ENCODE assay signal across 19 cellular contexts in the genomic region with DNA sequence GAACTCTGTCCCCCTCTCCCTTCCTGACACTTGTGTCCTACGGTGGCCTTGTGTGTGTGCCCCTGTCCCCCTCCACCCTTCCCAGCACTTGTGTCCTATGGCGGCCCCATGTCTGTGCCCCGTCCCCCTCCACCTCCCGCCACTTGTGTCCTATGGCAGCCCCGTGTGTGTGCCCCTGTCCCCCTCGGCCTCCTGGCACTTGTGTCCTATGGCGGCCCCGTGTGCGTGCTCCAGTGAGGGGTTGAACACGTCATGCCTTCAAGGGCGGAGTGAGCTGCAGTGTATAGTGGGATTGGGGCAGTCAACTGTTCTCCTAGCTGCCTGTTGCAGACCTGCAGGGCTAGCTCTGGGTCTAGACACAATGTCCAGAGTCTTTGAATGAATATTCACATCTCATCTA.
DNase-seq lines count a peak whose midpoint lies in the region; ATAC-seq and TF ChIP-seq lines count a peak whose summit lies in the region.
"Had no signal": no experiment of that assay in that cellular context is flagged by ENCODE, and none has a peak within 500 bp of the region (broad histone marks: within the 10 kb centered on the region; RNA-seq: fewer than 3 reads in every experiment).

No MANE protein-coding gene starts in this region.

- no peak overlapping the region for H3K4me3 Mint-ChIP-seq in stimulated activated naive CD8-positive, alpha-beta T cell treated with anti-CD3 and anti-CD28 coated beads, Interleukin-15, amount 100 ng/mL, for 72 hours
- H3K4me3 Mint-ChIP-seq in nephron progenitor cell = no peak overlapping the region
- H3K4me3 Mint-ChIP-seq: H9 had no signal

- no peak overlapping the region for H3K27ac Mint-ChIP-seq in stimulated activated naive CD8-positive, alpha-beta T cell treated with anti-CD3 and anti-CD28 coated beads, Interleukin-15, amount 100 ng/mL, for 72 hours
- peak overlapping the region; percentile 17 for H3K27ac Mint-ChIP-seq in nephron progenitor cell
- H3K27ac Mint-ChIP-seq: H9 had no signal

- H3K4ac ChIP-seq in neuronal stem cell (ENCODE audit: low read length) = no peak overlapping the region

- peak; percentile 33 for ATAC-seq in stimulated activated naive CD8-positive, alpha-beta T cell treated with anti-CD3 and anti-CD28 coated beads, Interleukin-15, amount 100 ng/mL, for 72 hours
- no peak for ATAC-seq in stimulated activated naive CD8-positive, alpha-beta T cell treated with anti-CD3 and anti-CD28 coated beads, Interleukin-15, Interleukin-2, amounts not matched to agents 100 U/mL and 50 U/mL, for 24 hours
- ATAC-seq: A549, GM12878, HCT116 had no signal

- H3K27me3 ChIP-seq in neuronal stem cell (ENCODE audit: control insufficient read depth in 3 of 3, insufficient read depth in 3 of 3, low read depth in 1 of 3, low read length in 3 of 3) = peaks cover 0 to 4% (median 0%) of the 10 kb centered on the region in 3 experiments

- no peak overlapping the region for H3K27ac ChIP-seq in neuronal stem cell (replicated peaks; ENCODE audit: low read length)
- H3K27ac ChIP-seq: A549, GM23248 had no signal

- H2AFZ ChIP-seq in neuronal stem cell (ENCODE audit: low read length) = no peak overlapping the region
- H2AFZ ChIP-seq: GM23248 had no signal

- no peaks in the 10 kb centered on the region for H3K79me1 ChIP-seq in neuronal stem cell (ENCODE audit: low read depth, low read length)

- peaks cover 6% of the 10 kb centered on the region for H3K4me1 Mint-ChIP-seq in stimulated activated naive CD8-positive, alpha-beta T cell treated with anti-CD3 and anti-CD28 coated beads, Interleukin-15, amount 100 ng/mL, for 72 hours
- H3K4me1 Mint-ChIP-seq in nephron progenitor cell = peaks cover 27% of the 10 kb centered on the region
- H3K4me1 Mint-ChIP-seq: CD4-positive, alpha-beta memory T cell had no signal

- H3K36me3 Mint-ChIP-seq in nephron progenitor cell (ENCODE audit: low read depth) = peaks cover 9% of the 10 kb centered on the region
- H3K36me3 Mint-ChIP-seq: CD4-positive, alpha-beta memory T cell had no signal

- H3K18ac ChIP-seq in neuronal stem cell (ENCODE audit: low read length) = peak overlapping the region; percentile 18

- peaks cover 51% of the 10 kb centered on the region for H3K27me3 Mint-ChIP-seq in stimulated activated naive CD8-positive, alpha-beta T cell treated with anti-CD3 and anti-CD28 coated beads, Interleukin-15, amount 100 ng/mL, for 72 hours
- peaks cover 23% of the 10 kb centered on the region for H3K27me3 Mint-ChIP-seq in nephron progenitor cell (ENCODE audit: low read depth, poor library complexity)

- DNase-seq in stimulated activated naive CD8-positive, alpha-beta T cell treated with anti-CD3 and anti-CD28 coated beads, Interleukin-15, amount 100 ng/mL, for 72 hours = no peak
- no peak for DNase-seq in stimulated activated naive CD8-positive, alpha-beta T cell treated with anti-CD3 and anti-CD28 coated beads, Interleukin-15, Interleukin-2, amounts not matched to agents 100 U/mL and 50 U/mL, for 24 hours
- DNase-seq in nephron progenitor cell (no peak), neuronal stem cell (ENCODE audit: low spot score) (no peak), DMS53 treated with DMSO at 0.1 percent for 48 hours (lab: John Stamatoyannopoulos, UW; ENCODE audit: unreplicated experiment) (no peak), NCI-H1694 (lab: John Stamatoyannopoulos, UW) (no peak)
- DNase-seq in stimulated activated naive CD4-positive, alpha-beta T cell treated with Interleukin-2 at 50 U/mL for 16 hours (lab: John Stamatoyannopoulos, UW) = no peak
- DNase-seq: 8988T; C1 segment of cervical spinal cord; Calu3; CD4-positive, alpha-beta memory T cell; COR-L47; DMS53; DND-41; GM23248; H9 had no signal

- no peak overlapping the region for H3K4me2 ChIP-seq in neuronal stem cell (ENCODE audit: insufficient read depth, low read length, poor library complexity, severe bottlenecking)
- H3K4me2 ChIP-seq: A549 had no signal

- no peak overlapping the region for H3K4me3 ChIP-seq in neuronal stem cell (ENCODE audit: low read length in 2 of 2)
- H3K4me3 ChIP-seq: A549, GM12878, GM23248 had no signal

- no peak overlapping the region for H3K9ac ChIP-seq in neuronal stem cell (ENCODE audit: low read depth, low read length, poor library complexity)
- H3K9ac ChIP-seq: GM23248 had no signal

- peak overlapping the region; percentile 24 for H2AK5ac ChIP-seq in neuronal stem cell (ENCODE audit: low read depth, low read length)

- H3K9me3 ChIP-seq in neuronal stem cell (replicated peaks in 1 of 2; ENCODE audit: control insufficient read depth in 2 of 2, insufficient read depth in 1 of 2, low read depth in 1 of 2, low read length in 2 of 2) = no peaks in the 10 kb centered on the region
- H3K9me3 ChIP-seq: A549 had no signal

- H3K14ac ChIP-seq in neuronal stem cell (ENCODE audit: low read length) = no peak overlapping the region

- peaks cover 9 to 21% of the 10 kb centered on the region in 2 donors for H3K9me3 Mint-ChIP-seq in stimulated activated naive CD8-positive, alpha-beta T cell treated with anti-CD3 and anti-CD28 coated beads, Interleukin-15, amount 100 ng/mL, for 72 hours
- peaks cover 10% of the 10 kb centered on the region for H3K9me3 Mint-ChIP-seq in nephron progenitor cell

- H2BK12ac ChIP-seq in neuronal stem cell (ENCODE audit: low read length) = no peak overlapping the region

- peak overlapping the region; percentile 39 for H3K23ac ChIP-seq in neuronal stem cell (ENCODE audit: low read depth, low read length, poor library complexity)

- no peaks in the 10 kb centered on the region for H3K36me3 ChIP-seq in neuronal stem cell (replicated peaks in 1 of 2; ENCODE audit: control insufficient read depth in 2 of 2, insufficient read depth in 2 of 2, low read length in 2 of 2)

- H4K91ac ChIP-seq in neuronal stem cell (ENCODE audit: low read depth, low read length, poor library complexity) = no peak overlapping the region

- no peak for TF ChIP-seq CTCF in nephron progenitor cell (IDR thresholded peaks at IDR 0.05)

- H3K4me1 ChIP-seq in neuronal stem cell (ENCODE audit: control insufficient read depth in 2 of 2, insufficient read depth in 1 of 2, low read depth in 1 of 2, low read length in 2 of 2) = no peaks in the 10 kb centered on the region
- H3K4me1 ChIP-seq: A549 had no signal

- no peak overlapping the region for H2BK120ac ChIP-seq in neuronal stem cell (ENCODE audit: low read depth, low read length)

- no peak overlapping the region for H2BK15ac ChIP-seq in neuronal stem cell (ENCODE audit: low read length)

- no peak overlapping the region for H4K8ac ChIP-seq in neuronal stem cell (ENCODE audit: low read depth, low read length)

- WGBS in neuronal stem cell (ENCODE audit: extremely low coverage in 2 of 2, insufficient read length in 2 of 2, insufficient replicate concordance in 1 of 2), 2 donors = no CpG with 5 or more reads among the region's 11 CpGs

- H2BK5ac ChIP-seq in neuronal stem cell (ENCODE audit: low read length) = no peak overlapping the region
